Comparison of ENCODE assay signal across 1 cellular context in the genomic region with DNA sequence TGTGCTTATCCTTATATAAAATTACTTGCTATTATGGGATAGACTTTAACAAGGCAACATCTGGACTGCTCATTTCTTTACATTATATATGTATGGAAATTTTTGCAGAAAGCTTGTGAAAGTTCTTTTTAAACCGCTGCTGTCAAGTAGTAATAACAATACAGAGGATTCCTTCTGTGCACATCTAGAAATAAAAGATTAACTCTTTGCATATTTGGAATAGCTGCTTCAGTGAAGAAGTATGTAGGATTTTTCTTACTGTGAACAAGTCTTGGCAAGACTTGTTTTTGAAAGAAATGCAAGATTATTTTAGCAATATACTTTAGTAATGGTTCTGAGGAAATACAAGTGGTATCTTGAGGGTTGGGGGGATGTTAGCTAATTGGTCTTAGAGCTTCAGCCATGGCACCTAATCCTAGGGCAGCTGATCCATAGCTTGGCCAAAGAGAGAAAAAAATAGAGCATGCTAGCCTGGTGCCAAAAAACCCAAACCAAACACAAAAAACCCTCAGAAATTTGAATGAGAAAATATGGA.
TF ChIP-seq lines count a peak whose summit lies in the region.

No MANE protein-coding gene starts in this region.

TF ChIP-seq in HepG2, 621 proteins besides CTCF, POLR2A, EP300 and RAD21:
- TF ChIP-seq ZSCAN31 (CRISPR knock-in tag; IDR thresholded peaks at IDR 0.05; ENCODE audit: low read depth) (no peak), NFKBIZ (CRISPR knock-in tag; IDR thresholded peaks at IDR 0.05) (no peak), MIER3 (CRISPR knock-in tag; IDR thresholded peaks at IDR 0.05; ENCODE audit: borderline replicate concordance) (no peak), ATF1 (CRISPR knock-in tag; IDR thresholded peaks at IDR 0.05) (no peak), HOXD1 (CRISPR knock-in tag; IDR thresholded peaks at IDR 0.05) (no peak), EED (CRISPR knock-in tag; IDR thresholded peaks at IDR 0.05) (no peak), YY1 (IDR thresholded peaks at IDR 0.05; ENCODE audit: insufficient read depth, insufficient replicate concordance, low read depth, low read length) (no peak), HNRNPLL (IDR thresholded peaks at IDR 0.05; ENCODE audit: low read depth, low read length, poor library complexity, severe bottlenecking) (no peak), NFYB (CRISPR knock-in tag; IDR thresholded peaks at IDR 0.05) (no peak), ZNF160 (CRISPR knock-in tag; IDR thresholded peaks at IDR 0.05) (no peak), FIP1L1 (IDR thresholded peaks at IDR 0.05; ENCODE audit: borderline replicate concordance, insufficient read depth, low read depth, low read length) (no peak), ZNF562 (CRISPR knock-in tag; IDR thresholded peaks at IDR 0.05; ENCODE audit: borderline replicate concordance) (no peak), NCOA5 (CRISPR knock-in tag; IDR thresholded peaks at IDR 0.05) (no peak), NFE2 (CRISPR knock-in tag; IDR thresholded peaks at IDR 0.05) (no peak), HMG20A (CRISPR knock-in tag; IDR thresholded peaks at IDR 0.05; ENCODE audit: borderline replicate concordance) (no peak)
- TF ChIP-seq, protein P1, sequence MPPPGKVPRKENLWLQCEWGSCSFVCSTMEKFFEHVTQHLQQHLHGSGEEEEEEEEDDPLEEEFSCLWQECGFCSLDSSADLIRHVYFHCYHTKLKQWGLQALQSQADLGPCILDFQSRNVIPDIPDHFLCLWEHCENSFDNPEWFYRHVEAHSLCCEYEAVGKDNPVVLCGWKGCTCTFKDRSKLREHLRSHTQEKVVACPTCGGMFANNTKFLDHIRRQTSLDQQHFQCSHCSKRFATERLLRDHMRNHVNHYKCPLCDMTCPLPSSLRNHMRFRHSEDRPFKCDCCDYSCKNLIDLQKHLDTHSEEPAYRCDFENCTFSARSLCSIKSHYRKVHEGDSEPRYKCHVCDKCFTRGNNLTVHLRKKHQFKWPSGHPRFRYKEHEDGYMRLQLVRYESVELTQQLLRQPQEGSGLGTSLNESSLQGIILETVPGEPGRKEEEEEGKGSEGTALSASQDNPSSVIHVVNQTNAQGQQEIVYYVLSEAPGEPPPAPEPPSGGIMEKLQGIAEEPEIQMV (CRISPR knock-in tag; IDR thresholded peaks at IDR 0.05; ENCODE audit: low read depth), result no peak
- TF ChIP-seq, protein P2, sequence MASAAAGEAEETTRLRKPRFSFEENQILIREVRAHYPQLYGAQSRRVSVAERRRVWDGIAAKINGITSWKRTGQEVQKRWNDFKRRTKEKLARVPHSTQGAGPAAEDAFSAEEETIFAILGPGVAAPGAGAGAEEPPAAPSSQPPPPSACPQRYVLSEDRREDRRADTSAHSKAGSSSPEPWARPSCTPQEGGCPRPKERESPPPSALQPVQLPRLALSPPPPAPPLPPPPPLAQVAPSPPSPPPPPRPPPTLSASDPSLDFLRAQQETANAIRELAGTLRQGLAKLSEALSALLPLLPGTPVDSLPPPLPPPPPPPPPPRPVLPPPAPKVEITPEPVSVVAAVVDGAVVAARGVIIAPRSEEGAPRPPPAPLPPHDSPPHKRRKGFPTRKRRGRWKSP (CRISPR knock-in tag; IDR thresholded peaks at IDR 0.05), result no peak
- TF ChIP-seq, protein P3, sequence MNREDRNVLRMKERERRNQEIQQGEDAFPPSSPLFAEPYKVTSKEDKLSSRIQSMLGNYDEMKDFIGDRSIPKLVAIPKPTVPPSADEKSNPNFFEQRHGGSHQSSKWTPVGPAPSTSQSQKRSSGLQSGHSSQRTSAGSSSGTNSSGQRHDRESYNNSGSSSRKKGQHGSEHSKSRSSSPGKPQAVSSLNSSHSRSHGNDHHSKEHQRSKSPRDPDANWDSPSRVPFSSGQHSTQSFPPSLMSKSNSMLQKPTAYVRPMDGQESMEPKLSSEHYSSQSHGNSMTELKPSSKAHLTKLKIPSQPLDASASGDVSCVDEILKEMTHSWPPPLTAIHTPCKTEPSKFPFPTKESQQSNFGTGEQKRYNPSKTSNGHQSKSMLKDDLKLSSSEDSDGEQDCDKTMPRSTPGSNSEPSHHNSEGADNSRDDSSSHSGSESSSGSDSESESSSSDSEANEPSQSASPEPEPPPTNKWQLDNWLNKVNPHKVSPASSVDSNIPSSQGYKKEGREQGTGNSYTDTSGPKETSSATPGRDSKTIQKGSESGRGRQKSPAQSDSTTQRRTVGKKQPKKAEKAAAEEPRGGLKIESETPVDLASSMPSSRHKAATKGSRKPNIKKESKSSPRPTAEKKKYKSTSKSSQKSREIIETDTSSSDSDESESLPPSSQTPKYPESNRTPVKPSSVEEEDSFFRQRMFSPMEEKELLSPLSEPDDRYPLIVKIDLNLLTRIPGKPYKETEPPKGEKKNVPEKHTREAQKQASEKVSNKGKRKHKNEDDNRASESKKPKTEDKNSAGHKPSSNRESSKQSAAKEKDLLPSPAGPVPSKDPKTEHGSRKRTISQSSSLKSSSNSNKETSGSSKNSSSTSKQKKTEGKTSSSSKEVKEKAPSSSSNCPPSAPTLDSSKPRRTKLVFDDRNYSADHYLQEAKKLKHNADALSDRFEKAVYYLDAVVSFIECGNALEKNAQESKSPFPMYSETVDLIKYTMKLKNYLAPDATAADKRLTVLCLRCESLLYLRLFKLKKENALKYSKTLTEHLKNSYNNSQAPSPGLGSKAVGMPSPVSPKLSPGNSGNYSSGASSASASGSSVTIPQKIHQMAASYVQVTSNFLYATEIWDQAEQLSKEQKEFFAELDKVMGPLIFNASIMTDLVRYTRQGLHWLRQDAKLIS (CRISPR knock-in tag; IDR thresholded peaks at IDR 0.05), result no peak
- TF ChIP-seq, protein P4, sequence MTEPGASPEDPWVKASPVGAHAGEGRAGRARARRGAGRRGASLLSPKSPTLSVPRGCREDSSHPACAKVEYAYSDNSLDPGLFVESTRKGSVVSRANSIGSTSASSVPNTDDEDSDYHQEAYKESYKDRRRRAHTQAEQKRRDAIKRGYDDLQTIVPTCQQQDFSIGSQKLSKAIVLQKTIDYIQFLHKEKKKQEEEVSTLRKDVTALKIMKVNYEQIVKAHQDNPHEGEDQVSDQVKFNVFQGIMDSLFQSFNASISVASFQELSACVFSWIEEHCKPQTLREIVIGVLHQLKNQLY (CRISPR knock-in tag; IDR thresholded peaks at IDR 0.05), result no peak
